ENCODE assay signal across 1 cellular context in the genomic region with DNA sequence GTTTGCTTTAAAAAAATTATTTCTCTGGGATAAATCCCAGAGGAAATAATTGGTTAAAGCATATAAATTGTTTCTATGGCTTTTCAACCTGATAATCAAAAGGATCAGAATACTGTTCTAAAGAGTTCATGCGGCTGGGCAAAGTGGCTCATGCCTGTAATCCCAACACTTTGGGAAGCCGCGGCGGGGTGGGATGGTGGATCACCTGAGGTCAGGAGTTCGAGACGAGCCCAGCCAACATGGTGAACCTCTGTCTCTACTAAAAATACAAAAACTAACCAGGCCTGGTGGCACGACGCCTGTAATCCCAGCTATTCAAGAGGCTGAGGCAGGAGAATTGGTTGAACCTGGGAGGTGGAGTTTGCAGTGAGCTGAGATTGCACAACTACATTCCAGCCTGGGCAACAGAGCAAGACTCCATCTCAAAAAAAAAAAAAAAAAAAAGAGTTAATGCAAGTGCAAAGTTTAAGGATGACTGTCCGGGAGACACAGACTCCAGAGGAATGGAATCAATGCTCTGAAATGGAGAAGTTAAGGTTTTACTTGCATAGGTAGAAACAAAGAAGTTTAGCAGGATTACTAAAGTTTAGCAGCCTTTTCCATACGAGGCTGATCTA.
TF ChIP-seq lines count a peak whose summit lies in the region.

No MANE protein-coding gene starts in this region.

TF ChIP-seq in K562, 482 proteins besides CTCF, POLR2A, EP300 and RAD21:
- TF ChIP-seq FIP1L1 (IDR thresholded peaks at IDR 0.05; ENCODE audit: low read depth, low read length, poor library complexity, severe bottlenecking): no peak
- no peak for TF ChIP-seq ZNF696 (CRISPR knock-in tag; conservative IDR thresholded peaks at IDR 0.05)
- no peak for TF ChIP-seq NFYB (IDR thresholded peaks at IDR 0.05; ENCODE audit: extremely low read depth, insufficient read length)
- TF ChIP-seq ZNF766 (CRISPR knock-in tag; conservative IDR thresholded peaks at IDR 0.05): no peak
- peak; percentile 73 for TF ChIP-seq CEBPB (tag; IDR thresholded peaks at IDR 0.05)
- no peak for TF ChIP-seq CEBPG (CRISPR knock-in tag; IDR thresholded peaks at IDR 0.05)
- peak in 1 of 2 experiments; percentile 24; a peak in 1 of 4 replicates for TF ChIP-seq CEBPG (tag; conservative IDR thresholded peaks at IDR 0.05 in 1 of 2, IDR thresholded peaks at IDR 0.05 in 1 of 2)
- no peak for TF ChIP-seq ZNF398 (CRISPR knock-in tag; IDR thresholded peaks at IDR 0.05)
- no peak for TF ChIP-seq SNIP1 (IDR thresholded peaks at IDR 0.05; ENCODE audit: low read depth)
- TF ChIP-seq IRF1 (CRISPR knock-in tag; IDR thresholded peaks at IDR 0.05; ENCODE audit: borderline replicate concordance): no peak
- TF ChIP-seq GTF3C2 (IDR thresholded peaks at IDR 0.05; ENCODE audit: borderline replicate concordance, extremely low read depth, insufficient read length): no peak
- no peak for TF ChIP-seq ILK (tag; IDR thresholded peaks at IDR 0.05; ENCODE audit: borderline replicate concordance, low read depth)
- TF ChIP-seq ZNF699 (CRISPR knock-in tag; IDR thresholded peaks at IDR 0.05; ENCODE audit: insufficient replicate concordance): no peak
- no peak for TF ChIP-seq DPF2 (IDR thresholded peaks at IDR 0.05)
- no peak for TF ChIP-seq FOXK2 (conservative IDR thresholded peaks at IDR 0.05 in 1 of 2, IDR thresholded peaks at IDR 0.05 in 1 of 2; ENCODE audit: low read depth in 2 of 2)
- no peak for TF ChIP-seq POLR3G (IDR thresholded peaks at IDR 0.05; ENCODE audit: extremely low read depth, insufficient read length, insufficient replicate concordance)
- TF ChIP-seq ARHGAP35 (IDR thresholded peaks at IDR 0.05; ENCODE audit: partially characterized antibody): no peak
- TF ChIP-seq, protein P1, sequence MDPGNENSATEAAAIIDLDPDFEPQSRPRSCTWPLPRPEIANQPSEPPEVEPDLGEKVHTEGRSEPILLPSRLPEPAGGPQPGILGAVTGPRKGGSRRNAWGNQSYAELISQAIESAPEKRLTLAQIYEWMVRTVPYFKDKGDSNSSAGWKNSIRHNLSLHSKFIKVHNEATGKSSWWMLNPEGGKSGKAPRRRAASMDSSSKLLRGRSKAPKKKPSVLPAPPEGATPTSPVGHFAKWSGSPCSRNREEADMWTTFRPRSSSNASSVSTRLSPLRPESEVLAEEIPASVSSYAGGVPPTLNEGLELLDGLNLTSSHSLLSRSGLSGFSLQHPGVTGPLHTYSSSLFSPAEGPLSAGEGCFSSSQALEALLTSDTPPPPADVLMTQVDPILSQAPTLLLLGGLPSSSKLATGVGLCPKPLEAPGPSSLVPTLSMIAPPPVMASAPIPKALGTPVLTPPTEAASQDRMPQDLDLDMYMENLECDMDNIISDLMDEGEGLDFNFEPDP (CRISPR knock-in tag; IDR thresholded peaks at IDR 0.05): no peak
- no peak for TF ChIP-seq PURB (CRISPR knock-in tag; IDR thresholded peaks at IDR 0.05; ENCODE audit: low read depth)
- no peak for TF ChIP-seq ASH1L (IDR thresholded peaks at IDR 0.05; ENCODE audit: borderline replicate concordance, low read depth, partially characterized antibody)
- no peak for TF ChIP-seq CUX1 (CRISPR knock-in tag; IDR thresholded peaks at IDR 0.05)
- TF ChIP-seq STAT5A (IDR thresholded peaks at IDR 0.05; ENCODE audit: borderline replicate concordance, low read length): no peak
- TF ChIP-seq ZNF121 (CRISPR knock-in tag; conservative IDR thresholded peaks at IDR 0.05): peak; percentile 21; the same call in 1 of the 2 replicates
